15 cellular contexts compared by ENCODE assay signal in genomic region chr2:37659723-37660122, GRCh38. TPM values are rescaled to one million over a fixed set of nuclear protein-coding genes. Genes with fewer than 3 reads are reported as not detected.
DNase-seq lines count a peak whose midpoint lies in the region; ATAC-seq and TF ChIP-seq lines count a peak whose summit lies in the region.
"Had no signal": no experiment of that assay in that cellular context is flagged by ENCODE, and none has a peak within 500 bp of the region (broad histone marks: within the 10 kb centered on the region; RNA-seq: fewer than 3 reads in every experiment).

No MANE protein-coding gene starts in this region.

- H3K27ac ChIP-seq in skeletal muscle tissue (ENCODE audit: low read depth, low read length) (peak overlapping the region; percentile 70), brain microvascular endothelial cell (no peak overlapping the region)

- DNase-seq in activated naive CD4-positive, alpha-beta T cell treated with anti-CD3 and anti-CD28 coated beads for 36 hours = no peak
- DNase-seq in T-cell (no peak), islet precursor cell (peak; percentile 22), brain microvascular endothelial cell (no peak)
- DNase-seq: activated CD8-positive, alpha-beta memory T cell treated with anti-CD3 and anti-CD28 coated beads for 24 hours; activated naive CD4-positive, alpha-beta T cell treated with Interleukin-2 at 50 U/mL for 16 hours; central memory CD4-positive, alpha-beta T cell; left cardiac atrium; NCI-H1092; NCI-H2171 had no signal

- H3K4me3 ChIP-seq in skeletal muscle tissue (ENCODE audit: low read length in 3 of 3) = no peak overlapping the region
- H3K4me3 ChIP-seq in brain microvascular endothelial cell (ENCODE audit: low read depth, low read length) = no peak overlapping the region
- H3K4me3 ChIP-seq: SJSA1 had no signal

- H3K36me3 Mint-ChIP-seq in activated naive CD4-positive, alpha-beta T cell treated with anti-CD3 and anti-CD28 coated beads, Interleukin-2, amount 50 U/mL, for 24 hours = peaks cover 17% of the 10 kb centered on the region
- H3K36me3 Mint-ChIP-seq in activated naive CD4-positive, alpha-beta T cell treated with anti-CD3 and anti-CD28 coated beads for 36 hours (ENCODE audit: low read depth) = peaks cover 17% of the 10 kb centered on the region
- H3K36me3 Mint-ChIP-seq in T-cell = peaks cover 40% of the 10 kb centered on the region

- no peaks in the 10 kb centered on the region for H3K27me3 ChIP-seq in skeletal muscle tissue (ENCODE audit: control insufficient read depth in 3 of 3, insufficient read depth in 3 of 3, low read length in 3 of 3)
- H3K27me3 ChIP-seq in brain microvascular endothelial cell (replicated peaks) = no peaks in the 10 kb centered on the region
- H3K27me3 ChIP-seq: SJSA1 had no signal

- no peak overlapping the region for H3K4me3 Mint-ChIP-seq in activated naive CD4-positive, alpha-beta T cell treated with anti-CD3 and anti-CD28 coated beads, Interleukin-2, amount 50 U/mL, for 24 hours
- no peak overlapping the region for H3K4me3 Mint-ChIP-seq in activated naive CD4-positive, alpha-beta T cell treated with anti-CD3 and anti-CD28 coated beads for 36 hours
- H3K4me3 Mint-ChIP-seq in T-cell = no peak overlapping the region

- H3K27me3 Mint-ChIP-seq in activated naive CD4-positive, alpha-beta T cell treated with anti-CD3 and anti-CD28 coated beads, Interleukin-2, amount 50 U/mL, for 24 hours = no peaks in the 10 kb centered on the region
- no peaks in the 10 kb centered on the region for H3K27me3 Mint-ChIP-seq in activated naive CD4-positive, alpha-beta T cell treated with anti-CD3 and anti-CD28 coated beads for 36 hours (ENCODE audit: low read depth)
- no peaks in the 10 kb centered on the region for H3K27me3 Mint-ChIP-seq in T-cell

- TF ChIP-seq CTCF in brain microvascular endothelial cell (IDR thresholded peaks at IDR 0.05; ENCODE audit: low read depth, low read length, missing control alignments) = no peak

- POLR2A ChIA-PET in T-cell (lab: Charles Lee) = no interaction called here

- peak overlapping the region; percentile 56 for H3K27ac Mint-ChIP-seq in activated naive CD4-positive, alpha-beta T cell treated with anti-CD3 and anti-CD28 coated beads, Interleukin-2, amount 50 U/mL, for 24 hours
- H3K27ac Mint-ChIP-seq in activated naive CD4-positive, alpha-beta T cell treated with anti-CD3 and anti-CD28 coated beads for 36 hours = no peak overlapping the region
- H3K27ac Mint-ChIP-seq in T-cell = peak overlapping the region; percentile 78 to 90

- intact Hi-C loops in activated naive CD4-positive, alpha-beta T cell treated with anti-CD3 and anti-CD28 coated beads for 36 hours (cut with micrococcal nuclease) = no loop called here

- ATAC-seq in T-cell (replicated peaks in 1 of 4) (no peak), GM19455 (IDR thresholded peaks at IDR 0.05; ENCODE audit: unreplicated experiment) (no peak), GM21367 (IDR thresholded peaks at IDR 0.05; ENCODE audit: unreplicated experiment) (no peak)

- no peaks in the 10 kb centered on the region for H3K9me3 ChIP-seq in skeletal muscle tissue (ENCODE audit: control insufficient read depth in 3 of 3, low read length in 3 of 3)
- H3K9me3 ChIP-seq: SJSA1 had no signal

- in situ Hi-C loops in brain microvascular endothelial cell (cut with HindIII; ENCODE audit: low pct_ligation_motif_present, low sequenced_read_pairs) = no loop called here

- no peaks in the 10 kb centered on the region for H3K9me3 Mint-ChIP-seq in activated naive CD4-positive, alpha-beta T cell treated with anti-CD3 and anti-CD28 coated beads, Interleukin-2, amount 50 U/mL, for 24 hours
- H3K9me3 Mint-ChIP-seq in activated naive CD4-positive, alpha-beta T cell treated with anti-CD3 and anti-CD28 coated beads for 36 hours = no peaks in the 10 kb centered on the region
- H3K9me3 Mint-ChIP-seq in T-cell = no peaks in the 10 kb centered on the region

- peaks cover 0 to 2% (median 0%) of the 10 kb centered on the region in 3 donors for H3K36me3 ChIP-seq in skeletal muscle tissue (ENCODE audit: control insufficient read depth in 3 of 3, insufficient read depth in 3 of 3, low read length in 3 of 3)
- H3K36me3 ChIP-seq in brain microvascular endothelial cell (replicated peaks) = peaks cover 36% of the 10 kb centered on the region

- H3K4me1 ChIP-seq in skeletal muscle tissue (ENCODE audit: control insufficient read depth in 3 of 3, insufficient read depth in 3 of 3, low read length in 3 of 3) = peaks cover 51 to 67% (median 57%) of the 10 kb centered on the region in 3 donors

- CTCF ChIA-PET in activated naive CD4-positive, alpha-beta T cell treated with anti-CD3 and anti-CD28 coated beads for 36 hours (lab: Charles Lee) = no interaction called here
- CTCF ChIA-PET in T-cell (lab: Charles Lee) = interaction anchor here in 1 of 2 donors (0.6 kb wide), 1 partner anchor 163 kb away, joined by 3 read pairs; no protein-coding TSS in a partner anchor

- no peak overlapping the region for H3K9ac ChIP-seq in skeletal muscle tissue (ENCODE audit: low read depth in 1 of 3, low read length in 3 of 3)

- peaks cover 82% of the 10 kb centered on the region for H3K4me1 Mint-ChIP-seq in activated naive CD4-positive, alpha-beta T cell treated with anti-CD3 and anti-CD28 coated beads, Interleukin-2, amount 50 U/mL, for 24 hours
- H3K4me1 Mint-ChIP-seq in activated naive CD4-positive, alpha-beta T cell treated with anti-CD3 and anti-CD28 coated beads for 36 hours (ENCODE audit: low read depth) = peaks cover 64% of the 10 kb centered on the region
- peaks cover 92 to 98% (median 98%) of the 10 kb centered on the region in 3 donors for H3K4me1 Mint-ChIP-seq in T-cell

RNA-seq across cellular contexts. Expression of gene CDC42EP3, which starts 11.7 kb away (rescaled TPM):
- total RNA-seq in activated naive CD4-positive, alpha-beta T cell treated with anti-CD3 and anti-CD28 coated beads for 36 hours = 1 to 10 TPM; 8.5 to 9.4 TPM
- total RNA-seq in T-cell = 10 to 100 TPM; 30.0 to 60.3 (median 37.6) TPM
- 3.7 TPM for total RNA-seq in skeletal muscle tissue
